In the genomic region with DNA sequence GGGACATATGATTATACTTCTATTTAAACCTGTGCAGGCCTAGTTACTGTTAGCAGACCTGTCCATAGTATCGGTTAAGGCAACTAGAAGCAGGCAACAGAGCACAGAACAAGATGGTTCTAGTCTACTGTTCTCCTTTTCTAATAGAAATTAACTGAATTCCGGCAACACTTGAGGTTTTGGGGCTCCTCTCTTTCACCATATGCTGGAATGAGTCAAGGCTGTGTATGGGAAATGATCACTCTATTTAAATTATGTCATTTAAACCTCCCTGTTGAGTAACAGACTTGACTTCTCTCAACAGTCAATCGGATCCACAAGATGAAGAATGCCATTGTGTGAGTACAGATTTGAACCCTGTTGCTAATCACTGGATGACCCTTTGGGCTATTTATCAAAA, we compare ENCODE assay signal across 28 cellular contexts. TPM values are rescaled to one million over a fixed set of nuclear protein-coding genes. Genes with fewer than 3 reads are reported as not detected.
DNase-seq lines count a peak whose midpoint lies in the region; ATAC-seq and TF ChIP-seq lines count a peak whose summit lies in the region.
"Had no signal": no experiment of that assay in that cellular context is flagged by ENCODE, and none has a peak within 500 bp of the region (broad histone marks: within the 10 kb centered on the region; RNA-seq: fewer than 3 reads in every experiment).

No MANE protein-coding gene starts in this region.

- ATAC-seq in PC-3 = peak; percentile 36
- ATAC-seq in GM23338 = no peak
- no peak for ATAC-seq in HG02763 (IDR thresholded peaks at IDR 0.05; ENCODE audit: unreplicated experiment)
- ATAC-seq: HepG2; stimulated activated memory B cell treated with anti-CD40 and anti-IgM and Interleukin-4, amounts not matched to agents 10 μg/mL and 1 μg/mL and 100 μg/mL, for 72 hours had no signal

- no peak for TF ChIP-seq CTCF in PC-3 (conservative IDR thresholded peaks at IDR 0.05; ENCODE audit: low read depth, low read length)
- TF ChIP-seq CTCF in GM23338 (conservative IDR thresholded peaks at IDR 0.05; ENCODE audit: low read depth in 2 of 2) = no peak

- H3K27me3 ChIP-seq in PC-3 (ENCODE audit: low read length) (no peaks in the 10 kb centered on the region), muscle layer of duodenum (ENCODE audit: low read depth, low read length) (no peaks in the 10 kb centered on the region), GM23338 (ENCODE audit: insufficient read depth) (no peaks in the 10 kb centered on the region)
- no peaks in the 10 kb centered on the region for H3K27me3 ChIP-seq in CD8-positive, alpha-beta memory T cell (ENCODE audit: insufficient read depth, low read length, poor library complexity, severe bottlenecking)
- H3K27me3 ChIP-seq: foreskin keratinocyte, SJSA1, thyroid gland had no signal

- no peaks in the 10 kb centered on the region for H3F3A ChIP-seq in PC-3 (ENCODE audit: low read length, unreplicated experiment)
- no peaks in the 10 kb centered on the region for H3F3A ChIP-seq in GM23338 (replicated peaks; ENCODE audit: low read depth)

- no peaks in the 10 kb centered on the region for H3K79me2 ChIP-seq in PC-3 (ENCODE audit: low read length)
- H3K79me2 ChIP-seq in GM23338 (replicated peaks; ENCODE audit: insufficient read depth) = no peaks in the 10 kb centered on the region

- H3K4me1 ChIP-seq in PC-3 (ENCODE audit: insufficient read depth, low read length) (peaks cover 16% of the 10 kb centered on the region), muscle layer of duodenum (ENCODE audit: control insufficient read depth in 1 of 2, insufficient read depth in 2 of 2, low read length in 2 of 2) (no peaks in the 10 kb centered on the region), GM23338 (ENCODE audit: insufficient read depth) (0 out of 2 replicates have a peak, but pooled peaks cover 5% of the 10 kb centered on the region)
- no peaks in the 10 kb centered on the region for H3K4me1 ChIP-seq in CD8-positive, alpha-beta memory T cell (ENCODE audit: insufficient read depth, low read length)
- H3K4me1 ChIP-seq: foreskin keratinocyte, HAP-1, SJSA1, thyroid gland had no signal

- H3K4me1 Mint-ChIP-seq in dendritic cell treated with granulocyte-macrophage colony-stimulating factor and Interleukin-4, amounts not matched to agents 40 ng/mL and 50 ng/mL, for 4 days (ENCODE audit: low read depth) = peaks cover 46% of the 10 kb centered on the region
- H3K4me1 Mint-ChIP-seq in GM23338 = peaks cover 4% of the 10 kb centered on the region; the same call in 2 of the 3 replicates
- no peaks in the 10 kb centered on the region for H3K4me1 Mint-ChIP-seq in CD8-positive, alpha-beta memory T cell
- H3K4me1 Mint-ChIP-seq: nephron had no signal

- H3K9ac ChIP-seq in PC-3 (ENCODE audit: low read length) = peak overlapping the region; percentile 54; the same call in 1 of the 2 replicates

- H3K27ac ChIP-seq in PC-3 (ENCODE audit: low read length) (peak overlapping the region; percentile 92), muscle layer of duodenum (ENCODE audit: low read length) (peak overlapping the region; percentile 1), GM23338 (ENCODE audit: low read depth) (no peak overlapping the region)
- no peak overlapping the region for H3K27ac ChIP-seq in CD8-positive, alpha-beta memory T cell (ENCODE audit: low read depth, low read length)
- H3K27ac ChIP-seq: C4-2B, foreskin keratinocyte, SJSA1, thyroid gland had no signal

- peak; percentile 75 for DNase-seq in HCEC 1CT
- DNase-seq in PC-3 = peak; percentile 10
- no peak for DNase-seq in GM23338 (ENCODE audit: low spot score)
- DNase-seq in CD8-positive, alpha-beta memory T cell = no peak
- no peak for DNase-seq in HT-29 (ENCODE audit: low spot score)
- DNase-seq: ACHN; activated CD4-positive, alpha-beta T cell treated with anti-CD3 and anti-CD28 coated beads, Interleukin-2, amount 50 U/mL, for 4 hours; activated CD8-positive, alpha-beta memory T cell treated with anti-CD3 and anti-CD28 coated beads, Interleukin-2, amount 50 U/mL, for 48 hours; activated effector memory CD4-positive, alpha-beta T cell treated with anti-CD3 and anti-CD28 coated beads, Interleukin-2, amount 50 U/mL, for 16 hours; cortex of kidney; GF-D8; hypothalamus; kidney; NCI-H1436 treated with DMSO at 0.1 percent for 48 hours; NCI-H526 treated with DMSO at 0.1 percent for 48 hours; T-helper 2 cell; thyroid gland had no signal

- no TSS peak for BruUV-seq in PC-3 (replicated peaks; lab: Mats Ljungman, UMichigan)

- H2AFZ ChIP-seq in PC-3 (ENCODE audit: low read length) (peak overlapping the region; percentile 49; the same call in 1 of the 2 replicates), GM23338 (no peak overlapping the region)

- H3K36me3 ChIP-seq in PC-3 (ENCODE audit: low read depth, low read length) (no peaks in the 10 kb centered on the region), muscle layer of duodenum (ENCODE audit: control insufficient read depth in 1 of 2, insufficient read depth in 2 of 2, low read length in 2 of 2) (no peaks in the 10 kb centered on the region), GM23338 (ENCODE audit: insufficient read depth) (no peaks in the 10 kb centered on the region)
- H3K36me3 ChIP-seq in CD8-positive, alpha-beta memory T cell (ENCODE audit: insufficient read depth, low read length) = no peaks in the 10 kb centered on the region
- H3K36me3 ChIP-seq: HAP-1, SJSA1, thyroid gland had no signal

- H3K4me3 Mint-ChIP-seq in dendritic cell treated with granulocyte-macrophage colony-stimulating factor and Interleukin-4, amounts not matched to agents 40 ng/mL and 50 ng/mL, for 4 days = no peak overlapping the region
- H3K4me3 Mint-ChIP-seq in GM23338 = no peak overlapping the region
- H3K4me3 Mint-ChIP-seq in CD8-positive, alpha-beta memory T cell = no peak overlapping the region
- H3K4me3 Mint-ChIP-seq: memory B cell; nephron; stimulated activated memory B cell treated with anti-CD40 and anti-IgM and Interleukin-4, amounts not matched to agents 10 μg/mL and 1 μg/mL and 100 μg/mL, for 72 hours had no signal

- H3K9me2 ChIP-seq in PC-3 (replicated peaks; ENCODE audit: low read length) (no peaks in the 10 kb centered on the region), GM23338 (ENCODE audit: insufficient read depth) (no peaks in the 10 kb centered on the region)

- CTCF ChIA-PET in PC-3 (lab: Charles Lee) = interaction anchor here (1.0 kb wide), 1 partner anchor 118 kb away, joined by 3 read pairs; no protein-coding TSS in a partner anchor
- CTCF ChIA-PET in CD8-positive, alpha-beta memory T cell (lab: Charles Lee) = interaction anchor here (0.8 kb wide), 1 partner anchor 23 kb away, joined by 3 read pairs; no protein-coding TSS in a partner anchor

- H3K4me2 ChIP-seq in PC-3 (ENCODE audit: low read length) = peak overlapping the region; percentile 66
- H3K4me2 ChIP-seq in GM23338 = no peak overlapping the region

- no peaks in the 10 kb centered on the region for H3K27me3 Mint-ChIP-seq in dendritic cell treated with granulocyte-macrophage colony-stimulating factor and Interleukin-4, amounts not matched to agents 40 ng/mL and 50 ng/mL, for 4 days
- H3K27me3 Mint-ChIP-seq in GM23338 (ENCODE audit: insufficient read depth, low read depth, poor library complexity) = peaks cover 4% of the 10 kb centered on the region
- peaks cover 0 to 3% of the 10 kb centered on the region in 2 donors for H3K27me3 Mint-ChIP-seq in CD8-positive, alpha-beta memory T cell
- H3K27me3 Mint-ChIP-seq: memory B cell; stimulated activated memory B cell treated with anti-CD40 and anti-IgM and Interleukin-4, amounts not matched to agents 10 μg/mL and 1 μg/mL and 100 μg/mL, for 72 hours had no signal

- POLR2A ChIA-PET in PC-3 (lab: Charles Lee; ENCODE audit: unreplicated experiment) = interaction anchor here (0.5 kb wide), 1 partner anchor 12 kb away, joined by 4 read pairs; no protein-coding TSS in a partner anchor
- POLR2A ChIA-PET in CD8-positive, alpha-beta memory T cell (lab: Charles Lee) = no interaction called here

- H3K9me3 ChIP-seq in PC-3 (ENCODE audit: low read length) (no peaks in the 10 kb centered on the region), muscle layer of duodenum (ENCODE audit: control insufficient read depth in 1 of 2, low read length in 2 of 2) (no peaks in the 10 kb centered on the region)
- H3K9me3 ChIP-seq in CD8-positive, alpha-beta memory T cell (ENCODE audit: low read length) = no peaks in the 10 kb centered on the region
- H3K9me3 ChIP-seq: HAP-1, SJSA1, thyroid gland had no signal

- intact Hi-C loops in PC-3 (cut with micrococcal nuclease) = no loop called here
- intact Hi-C loops in dendritic cell treated with granulocyte-macrophage colony-stimulating factor and Interleukin-4, amounts not matched to agents 40 ng/mL and 50 ng/mL, for 4 days (cut with micrococcal nuclease) = no loop called here

- H3K9me3 Mint-ChIP-seq in dendritic cell treated with granulocyte-macrophage colony-stimulating factor and Interleukin-4, amounts not matched to agents 40 ng/mL and 50 ng/mL, for 4 days = no peaks in the 10 kb centered on the region
- no peaks in the 10 kb centered on the region; the same call in 2 of the 3 replicates for H3K9me3 Mint-ChIP-seq in GM23338
- H3K9me3 Mint-ChIP-seq in CD8-positive, alpha-beta memory T cell = no peaks in the 10 kb centered on the region
- H3K9me3 Mint-ChIP-seq: memory B cell; nephron; stimulated activated memory B cell treated with anti-CD40 and anti-IgM and Interleukin-4, amounts not matched to agents 10 μg/mL and 1 μg/mL and 100 μg/mL, for 72 hours had no signal

- H4K20me1 ChIP-seq in PC-3 (ENCODE audit: low read length) (no peaks in the 10 kb centered on the region), GM23338 (replicated peaks; ENCODE audit: insufficient read depth) (no peaks in the 10 kb centered on the region)

- H3K27ac Mint-ChIP-seq in dendritic cell treated with granulocyte-macrophage colony-stimulating factor and Interleukin-4, amounts not matched to agents 40 ng/mL and 50 ng/mL, for 4 days = peak overlapping the region; percentile 80
- no peak overlapping the region for H3K27ac Mint-ChIP-seq in GM23338
- H3K27ac Mint-ChIP-seq in CD8-positive, alpha-beta memory T cell = no peak overlapping the region
- H3K27ac Mint-ChIP-seq: memory B cell, nephron had no signal

- H3K4me3 ChIP-seq in PC-3 (ENCODE audit: low read length) (no peak overlapping the region), muscle layer of duodenum (ENCODE audit: low read depth in 1 of 2, low read length in 2 of 2) (no peak overlapping the region), GM23338 (no peak overlapping the region)
- H3K4me3 ChIP-seq in CD8-positive, alpha-beta memory T cell (ENCODE audit: low read length) = no peak overlapping the region
- H3K4me3 ChIP-seq: HAP-1, SJSA1, thyroid gland had no signal

- no peaks in the 10 kb centered on the region for H3K36me3 Mint-ChIP-seq in dendritic cell treated with granulocyte-macrophage colony-stimulating factor and Interleukin-4, amounts not matched to agents 40 ng/mL and 50 ng/mL, for 4 days (ENCODE audit: low read depth)
- no peaks in the 10 kb centered on the region for H3K36me3 Mint-ChIP-seq in GM23338 (ENCODE audit: low read depth)
- H3K36me3 Mint-ChIP-seq in CD8-positive, alpha-beta memory T cell = no peaks in the 10 kb centered on the region
- H3K36me3 Mint-ChIP-seq: memory B cell; stimulated activated memory B cell treated with anti-CD40 and anti-IgM and Interleukin-4, amounts not matched to agents 10 μg/mL and 1 μg/mL and 100 μg/mL, for 72 hours had no signal

RNA-seq across cellular contexts. Expression of gene OTUD1, which starts 6.2 kb away (rescaled TPM):
- total RNA-seq in PC-3 (2014; rRNA removed) = 6.0 and 9.2 TPM in 2 replicates
- 8.3 and 12.2 TPM in 2 replicates for total RNA-seq in GM23338 (2014; rRNA removed; shearing (Covaris generic))
- 2.4 and 2.5 TPM in 2 replicates for polyA plus RNA-seq in GM23338 (2016; fragmentation: Nextera tagmentation; extraction: Ambion mirVana)
- total RNA-seq in CD8-positive, alpha-beta memory T cell = 1 to 10 TPM; 6.6 to 6.9 TPM
- 17.2 TPM for polyA plus RNA-seq in CD8-positive, alpha-beta memory T cell
- 2.3 and 2.4 TPM in 2 replicates for total RNA-seq in HT-29 (2014; rRNA removed; shearing (Covaris generic))

Comparison
In these comparisons a context has a peak if more than half of its experiments do, and no peak if none do; other contexts are left out.
1. DNase-seq: peak in HCEC 1CT (single experiment) and PC-3 (single experiment); none in GM23338 (single experiment), CD8-positive, alpha-beta memory T cell (0 of 5) and HT-29 (single experiment).
2. H3K27ac ChIP-seq: peak in PC-3 (single experiment) and muscle layer of duodenum (single experiment); none in GM23338 (single experiment) and CD8-positive, alpha-beta memory T cell (single experiment).